ENCODE assay signal across 8 cellular contexts in the genomic region with DNA sequence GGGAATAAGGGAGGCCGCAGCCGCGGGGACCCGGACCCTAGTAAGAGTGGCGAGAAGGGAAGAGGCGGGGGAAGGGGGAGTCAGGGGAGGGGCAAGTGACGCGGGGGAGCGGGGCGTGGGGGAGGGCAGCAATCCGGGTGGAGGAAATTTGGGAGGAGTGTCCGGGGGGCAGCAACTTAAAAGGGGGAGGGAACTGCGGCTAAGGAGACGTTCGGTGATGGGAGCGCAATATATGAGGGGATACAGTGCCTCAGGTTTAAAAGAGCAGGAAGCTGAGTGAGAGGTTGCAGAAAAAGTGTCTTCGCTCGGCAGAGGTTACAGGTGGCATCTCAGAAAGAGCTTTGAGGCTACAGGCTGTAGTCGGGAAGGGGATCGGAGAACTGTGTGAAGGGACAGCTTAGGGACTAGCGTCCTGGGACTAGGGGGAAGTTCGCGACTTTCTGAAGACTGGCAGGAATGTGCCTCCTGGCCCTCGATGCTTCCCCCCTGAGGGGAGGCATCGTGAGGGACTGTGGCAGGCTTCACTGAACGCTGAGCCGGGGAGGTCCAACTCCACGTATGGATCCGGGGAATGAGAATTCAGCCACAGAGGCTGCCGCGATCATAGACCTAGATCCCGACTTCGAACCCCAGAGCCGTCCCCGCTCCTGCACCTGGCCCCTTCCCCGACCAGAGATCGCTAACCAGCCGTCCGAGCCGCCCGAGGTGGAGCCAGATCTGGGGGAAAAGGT. TPM values are rescaled to one million over a fixed set of nuclear protein-coding genes. Genes with fewer than 3 reads are reported as not detected.
DNase-seq lines count a peak whose midpoint lies in the region; ATAC-seq, FAIRE-seq and TF ChIP-seq lines count a peak whose summit lies in the region.

No MANE protein-coding gene starts in this region.

- no peaks in the 10 kb centered on the region for H3K27me3 ChIP-seq in CD8-positive, alpha-beta T cell (ENCODE audit: insufficient read depth, low read length)
- no peaks in the 10 kb centered on the region for H3K27me3 ChIP-seq in right cardiac atrium (ENCODE audit: control insufficient read depth, insufficient read depth)

- DNase-seq in CD8-positive, alpha-beta T cell, result peak in 1 of 7 experiments; percentile 70
- DNase-seq in NAMALWA (ENCODE audit: low spot score), result peak; percentile 50
- no peak for DNase-seq in right cardiac atrium
- DNase-seq in retinal pigment epithelial cell (ENCODE audit: low read depth), result no peak
- DNase-seq in GM12892 (ENCODE audit: insufficient read length), result no peak
- DNase-seq in AG08396 (ENCODE audit: low spot score), result no peak

- no peaks in the 10 kb centered on the region for H3K27me3 Mint-ChIP-seq in CD8-positive, alpha-beta T cell (ENCODE audit: low read depth)
- H3K27me3 Mint-ChIP-seq in activated naive CD8-positive, alpha-beta T cell, result no peaks in the 10 kb centered on the region

- ATAC-seq in CD8-positive, alpha-beta T cell, result peak; percentile 71
- peak; percentile 9 for ATAC-seq in GM19372 (IDR thresholded peaks at IDR 0.05; ENCODE audit: low read depth, unreplicated experiment)
- ATAC-seq in right cardiac atrium, result peak; percentile 85 to 88

- CTCF ChIA-PET in CD8-positive, alpha-beta T cell (lab: Charles Lee), result interaction anchor here (0.8 to 0.9 kb wide), 2 partner anchors 14 to 35 kb away, joined by 3 to 5 read pairs; no protein-coding TSS in a partner anchor

- peak overlapping the region; percentile 73 for H3K4me3 ChIP-seq in CD8-positive, alpha-beta T cell (ENCODE audit: low read depth, low read length)
- H3K4me3 ChIP-seq in right cardiac atrium (ENCODE audit: low read length) (peak overlapping the region; percentile 91), retinal pigment epithelial cell (ENCODE audit: low read length) (peak overlapping the region; percentile 66)

- no peak for TF ChIP-seq POLR2A in GM12892 (IDR thresholded peaks at IDR 0.05; ENCODE audit: low read depth, low read length)

- H3K4me1 Mint-ChIP-seq in CD8-positive, alpha-beta T cell (ENCODE audit: low read depth), result peaks cover 42% of the 10 kb centered on the region
- peaks cover 41% of the 10 kb centered on the region for H3K4me1 Mint-ChIP-seq in activated naive CD8-positive, alpha-beta T cell (ENCODE audit: low read depth)

- intact Hi-C loops in CD8-positive, alpha-beta T cell (cut with DNase I, micrococcal nuclease), result loop anchor here (1.0 to 10.0 kb wide), 7 partner anchors 28 to 641 kb away; partner anchors contain the start of genes OGT (in 2 of the 2), SNX12 (in 2 of the 2) and TAF1 (in 2 of the 2)
- intact Hi-C loops in right cardiac atrium (cut with DNase I), result loop anchor here in 2 of 4 donors (10.0 kb wide), 1 partner anchor 79 kb away; no protein-coding TSS in a partner anchor

- no peaks in the 10 kb centered on the region for H3K9me3 Mint-ChIP-seq in CD8-positive, alpha-beta T cell
- no peaks in the 10 kb centered on the region for H3K9me3 Mint-ChIP-seq in activated naive CD8-positive, alpha-beta T cell (ENCODE audit: low read depth)

- H3K4me1 ChIP-seq in CD8-positive, alpha-beta T cell (ENCODE audit: insufficient read depth, low read length), result peaks cover 36% of the 10 kb centered on the region
- peaks cover 5% of the 10 kb centered on the region for H3K4me1 ChIP-seq in right cardiac atrium (ENCODE audit: control insufficient read depth, insufficient read depth, low read length)

- no peak for TF ChIP-seq CTCF in CD8-positive, alpha-beta T cell (IDR thresholded peaks at IDR 0.05)
- no peak for TF ChIP-seq CTCF in retinal pigment epithelial cell (conservative IDR thresholded peaks at IDR 0.05; ENCODE audit: low read depth, low read length)

- under 1% methylated on average over 41 of the region's 41 CpGs for WGBS in right cardiac atrium

- H3K36me3 Mint-ChIP-seq in CD8-positive, alpha-beta T cell, result peaks cover 4% of the 10 kb centered on the region
- no peaks in the 10 kb centered on the region for H3K36me3 Mint-ChIP-seq in activated naive CD8-positive, alpha-beta T cell

- POLR2A ChIA-PET in CD8-positive, alpha-beta T cell (lab: Charles Lee), result interaction anchor here (0.6 to 2.8 kb wide), 8 partner anchors 8 to 270 kb away, joined by 3 to 12 read pairs (median 3); partner anchors contain the start of genes IL2RG, TAF1 and ZMYM3

- H3K27ac ChIP-seq in CD8-positive, alpha-beta T cell (ENCODE audit: low read depth, low read length), result peak overlapping the region; percentile 34
- peak overlapping the region; percentile 42 for H3K27ac ChIP-seq in right cardiac atrium (ENCODE audit: low read length)

- no peak for FAIRE-seq in GM12892 (lab: Jason Lieb, UNC)

- peak overlapping the region; percentile 93 for H3K27ac Mint-ChIP-seq in CD8-positive, alpha-beta T cell
- peak overlapping the region; percentile 91 for H3K27ac Mint-ChIP-seq in activated naive CD8-positive, alpha-beta T cell

- no peaks in the 10 kb centered on the region for H3K9me3 ChIP-seq in CD8-positive, alpha-beta T cell (ENCODE audit: low read length)
- no peaks in the 10 kb centered on the region for H3K9me3 ChIP-seq in right cardiac atrium (ENCODE audit: control insufficient read depth, low read length)

- H3K36me3 ChIP-seq in CD8-positive, alpha-beta T cell (ENCODE audit: insufficient read depth, low read length), result no peaks in the 10 kb centered on the region

- H3K4me3 Mint-ChIP-seq in CD8-positive, alpha-beta T cell, result peak overlapping the region; percentile 93
- H3K4me3 Mint-ChIP-seq in activated naive CD8-positive, alpha-beta T cell, result peak overlapping the region; percentile 97

RNA-seq across cellular contexts. Expression of gene FOXO4, which starts 0.5 kb away (rescaled TPM):
- total RNA-seq in CD8-positive, alpha-beta T cell, result 10 to 100 TPM; 24.1 to 32.6 TPM
- 10 to 100 TPM; 32.9 to 59.2 (median 37.1) TPM for total RNA-seq in right cardiac atrium
- 27.8 TPM for polyA plus RNA-seq in right cardiac atrium
- 3.7 TPM for polyA plus RNA-seq in GM12892 (2012; ENCODE audit: missing spikeins)

RNA-seq across cellular contexts. Expression of gene CXorf65, which starts 10.4 kb away (rescaled TPM):
- 10 to 100 TPM; 51.0 to 57.6 TPM for total RNA-seq in CD8-positive, alpha-beta T cell
- under 1 TPM in 1 of 4 donors, not detected in 3; 0.71 TPM for total RNA-seq in right cardiac atrium
- polyA plus RNA-seq in right cardiac atrium, result not detected
- 5.3 TPM for polyA plus RNA-seq in GM12892 (2012; ENCODE audit: missing spikeins)

RNA-seq across cellular contexts. Expression of gene IL2RG, which starts 15.2 kb away (rescaled TPM):
- 100 to 1,000 TPM; 166 to 197 TPM for total RNA-seq in CD8-positive, alpha-beta T cell
- 1 to 10 TPM in 3 of 4 donors, under 1 TPM in 1; 0.88 to 4.1 (median 2.2) TPM for total RNA-seq in right cardiac atrium
- polyA plus RNA-seq in right cardiac atrium, result 1.1 TPM
- 166 TPM for polyA plus RNA-seq in GM12892 (2012; ENCODE audit: missing spikeins)

RNA-seq across cellular contexts. Expression of gene MED12, which starts 22.3 kb away (rescaled TPM):
- 10 to 100 TPM; 54.5 to 57.4 TPM for total RNA-seq in CD8-positive, alpha-beta T cell
- total RNA-seq in right cardiac atrium, result 10 to 100 TPM; 19.6 to 25.9 (median 24.2) TPM
- polyA plus RNA-seq in right cardiac atrium, result 10.2 TPM
- 11.9 TPM for polyA plus RNA-seq in GM12892 (2012; ENCODE audit: missing spikeins)

RNA-seq across cellular contexts. Expression of gene SNX12, which starts 28.0 kb away (rescaled TPM):
- total RNA-seq in CD8-positive, alpha-beta T cell, result 10 to 100 TPM; 23.9 to 27.1 TPM
- 10 to 100 TPM; 46.8 to 54.2 (median 50.6) TPM for total RNA-seq in right cardiac atrium
- polyA plus RNA-seq in right cardiac atrium, result 26.1 TPM
- 26.7 TPM for polyA plus RNA-seq in GM12892 (2012; ENCODE audit: missing spikeins)

Comparison
In these comparisons a context has a peak if more than half of its experiments do, and no peak if none do; other contexts are left out.
1. ATAC-seq: peak in every context shown above with its lines; median percentile 86 in right cardiac atrium; 71 in CD8-positive, alpha-beta T cell; 9 in GM19372.
2. RNA of gene CXorf65, which starts 10.4 kb away (total RNA-seq): 51.0 to 57.6 TPM in CD8-positive, alpha-beta T cell; 0.71 TPM in right cardiac atrium; every median in the first group is over 10 times any median in the second.
3. RNA of gene IL2RG, which starts 15.2 kb away (total RNA-seq): 166 to 197 TPM in CD8-positive, alpha-beta T cell; 0.88 to 4.1 TPM in right cardiac atrium; every median in the first group is over 10 times any median in the second.
4. Peak in every context shown above with its lines, with median percentiles within 50 percentile points of each other: H3K4me3 ChIP-seq.